Comparison of ENCODE assay signal across 37 cellular contexts in the genomic region with DNA sequence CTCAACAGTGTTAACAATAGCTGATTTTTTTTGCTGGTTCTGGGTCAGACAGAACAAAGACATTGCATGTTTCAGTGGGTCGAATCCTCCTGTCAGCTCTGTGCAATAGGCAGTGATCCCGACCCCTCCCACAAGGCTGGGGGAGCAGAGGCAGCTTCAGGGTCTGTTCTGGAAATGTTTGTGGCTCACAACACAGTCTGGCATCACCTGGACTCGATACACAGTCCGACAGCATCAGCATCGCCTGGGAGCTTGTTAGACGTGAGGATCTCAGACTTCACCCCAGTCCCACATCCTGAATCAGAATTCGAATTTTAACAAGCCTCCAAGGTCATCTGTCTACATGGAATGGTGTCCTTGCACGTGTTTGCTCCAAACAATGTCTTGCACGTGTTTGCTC.
"Had no signal": no experiment of that assay in that cellular context is flagged by ENCODE, and none has a peak within 500 bp of the region (broad histone marks: within the 10 kb centered on the region; RNA-seq: fewer than 3 reads in every experiment).

No MANE protein-coding gene starts in this region.

- ATAC-seq: activated CD8-positive, alpha-beta T cell treated with anti-CD3 and anti-CD28 coated beads for 36 hours; activated naive CD4-positive, alpha-beta T cell treated with anti-CD3 and anti-CD28 coated beads, Interleukin-2, amount 50 U/mL, for 72 hours; activated T-cell treated with anti-CD3 and anti-CD28 coated beads, Interleukin-2, amount 50 U/mL, for 4 hours; activated T-cell treated with anti-CD3 and anti-CD28 coated beads, Interleukin-2, amount 50 U/mL, for 72 hours; activated T-helper 17 cell treated with anti-CD3 and anti-CD28 coated beads, Interleukin-2, amount 50 U/mL, for 72 hours; body of pancreas had no signal

- H3K36me3 Mint-ChIP-seq: activated CD4-positive, alpha-beta memory T cell treated with anti-CD3 and anti-CD28 coated beads for 36 hours; activated naive CD8-positive, alpha-beta T cell treated with anti-CD3 and anti-CD28 coated beads for 36 hours had no signal

- H3K9me3 ChIP-seq: adrenal gland, body of pancreas had no signal

- H3K9me3 Mint-ChIP-seq: activated CD8-positive, alpha-beta T cell treated with anti-CD3 and anti-CD28 coated beads for 36 hours had no signal

- FAIRE-seq: astrocyte, TTC549 had no signal

- H3K27ac ChIP-seq: adrenal gland, body of pancreas, brain microvascular endothelial cell, breast epithelium, VCaP had no signal

- DNase-seq: activated B cell treated with CpG ODN at 0.5 μM for 24 hours; activated CD4-positive, alpha-beta memory T cell treated with anti-CD3 and anti-CD28 coated beads for 36 hours; activated CD4-positive, alpha-beta T cell treated with anti-CD3 and anti-CD28 coated beads for 4 hours; activated CD4-positive, alpha-beta T cell treated with anti-CD3 and anti-CD28 coated beads, Interleukin-2, amount 10 ng/mL, durations not matched to agents 24 days and 14 days; activated CD4-positive, alpha-beta T cell treated with anti-CD3 and anti-CD28 coated beads, Interleukin-2, amount 50 U/mL, for 1 hour; activated CD4-positive, alpha-beta T cell treated with anti-CD3 and anti-CD28 coated beads, Interleukin-2, amount 50 U/mL, for 4 hours; activated CD4-positive, CD25-positive, alpha-beta regulatory T cell treated with anti-CD3 and anti-CD28 coated beads, Interleukin-2, amount 50 U/mL, for 72 hours; activated CD8-positive, alpha-beta memory T cell treated with anti-CD3 and anti-CD28 coated beads, Interleukin-2, amount 50 U/mL, for 4 hours; activated CD8-positive, alpha-beta T cell treated with anti-CD3 and anti-CD28 coated beads for 36 hours; activated effector memory CD4-positive, alpha-beta T cell treated with anti-CD3 and anti-CD28 coated beads, Interleukin-2, amount 50 U/mL, for 16 hours; activated gamma-delta T cell treated with Interleukin-2 at 50 U/mL for 16 hours; activated naive CD4-positive, alpha-beta T cell; activated naive CD4-positive, alpha-beta T cell treated with anti-CD3 and anti-CD28 coated beads for 36 hours; activated naive CD4-positive, alpha-beta T cell treated with anti-CD3 and anti-CD28 coated beads, Interleukin-2, amount 50 U/mL, for 16 hours; activated naive CD8-positive, alpha-beta T cell treated with anti-CD3 and anti-CD28 coated beads for 36 hours; activated T-cell treated with anti-CD3 and anti-CD28 coated beads for 4 hours; activated T-cell treated with anti-CD3 and anti-CD28 coated beads, Interleukin-2, amount 50 U/mL, for 1 hour; activated T-cell treated with anti-CD3 and anti-CD28 coated beads, Interleukin-2, amount 50 U/mL, for 4 hours; activated T-cell treated with anti-CD3 and anti-CD28 coated beads, Interleukin-2, amount 50 U/mL, for 72 hours; adrenal gland; amniotic stem cell; aorta; body of pancreas; brain microvascular endothelial cell; central memory CD4-positive, alpha-beta T cell; T-helper 1 cell; T-helper 2 cell; T-helper 9 cell had no signal

- H3K4me1 Mint-ChIP-seq: activated B cell treated with CpG ODN at 0.5 μM for 24 hours; activated CD4-positive, alpha-beta T cell treated with anti-CD3 and anti-CD28 coated beads, Interleukin-2, amount 10 ng/mL, durations not matched to agents 24 days and 14 days; activated naive CD8-positive, alpha-beta T cell treated with anti-CD3 and anti-CD28 coated beads for 36 hours; activated T-helper 17 cell treated with anti-CD3 and anti-CD28 coated beads, Interleukin-2, amount 50 U/mL, for 72 hours had no signal

- H3K27me3 Mint-ChIP-seq: activated B cell treated with CpG ODN at 0.5 μM for 24 hours; activated CD4-positive, alpha-beta memory T cell treated with anti-CD3 and anti-CD28 coated beads for 36 hours; activated CD4-positive, alpha-beta T cell treated with anti-CD3 and anti-CD28 coated beads, Interleukin-2, amount 10 ng/mL, durations not matched to agents 24 days and 14 days; activated CD8-positive, alpha-beta T cell treated with anti-CD3 and anti-CD28 coated beads for 36 hours had no signal

- H3K4me3 Mint-ChIP-seq: activated B cell treated with CpG ODN at 0.5 μM for 24 hours; activated CD4-positive, alpha-beta memory T cell treated with anti-CD3 and anti-CD28 coated beads for 36 hours; activated CD4-positive, alpha-beta T cell treated with anti-CD3 and anti-CD28 coated beads, Interleukin-2, amount 10 ng/mL, durations not matched to agents 24 days and 14 days; activated CD8-positive, alpha-beta T cell treated with anti-CD3 and anti-CD28 coated beads for 36 hours; activated naive CD4-positive, alpha-beta T cell treated with anti-CD3 and anti-CD28 coated beads for 36 hours; activated naive CD8-positive, alpha-beta T cell treated with anti-CD3 and anti-CD28 coated beads for 36 hours; activated T-cell treated with anti-CD3 and anti-CD28 coated beads, Interleukin-2, amount 50 U/mL, for 4 hours; activated T-cell treated with anti-CD3 and anti-CD28 coated beads, Interleukin-2, amount 50 U/mL, for 72 hours; activated T-helper 1 cell treated with anti-CD3 and anti-CD28 coated beads, Interleukin-12 subunit alpha, Interleukin-12 subunit beta, Interleukin-2, Interleukin-4 antibody, amounts not matched to agents 30 ng/mL and 10 ng/mL and 1 ng/mL, durations not matched to agents 14 hours and 24 hours and 36 hours; activated T-helper 17 cell treated with anti-CD3 and anti-CD28 coated beads, Interleukin-2, amount 50 U/mL, for 72 hours; T-helper 1 cell treated with Interleukin-12 subunit alpha and Interleukin-12 subunit beta and Interleukin-4 antibody, amounts not matched to agents 30 μg/mL and 1 μg/mL, for 36 hours; T-helper 2 cell treated with Interferon-gamma antibody and Interleukin-4, amounts not matched to agents 5 μg/mL and 100 μg/mL, for 36 hours had no signal

- H3K4me3 ChIP-seq: adrenal gland, body of pancreas, breast epithelium had no signal

- H3K27me3 ChIP-seq: adrenal gland, body of pancreas, brain microvascular endothelial cell, breast epithelium had no signal

- H3K4me1 ChIP-seq: adrenal gland, body of pancreas, breast epithelium had no signal

- H3K27ac Mint-ChIP-seq: activated B cell treated with CpG ODN at 0.5 μM for 24 hours; activated CD4-positive, alpha-beta memory T cell treated with anti-CD3 and anti-CD28 coated beads for 36 hours; activated CD4-positive, alpha-beta T cell treated with anti-CD3 and anti-CD28 coated beads, Interleukin-2, amount 10 ng/mL, durations not matched to agents 24 days and 14 days; activated CD8-positive, alpha-beta T cell treated with anti-CD3 and anti-CD28 coated beads for 36 hours; activated naive CD4-positive, alpha-beta T cell treated with anti-CD3 and anti-CD28 coated beads for 36 hours; activated naive CD4-positive, alpha-beta T cell treated with anti-CD3 and anti-CD28 coated beads, Interleukin-2, amount 50 U/mL, for 72 hours; activated naive CD8-positive, alpha-beta T cell treated with anti-CD3 and anti-CD28 coated beads for 36 hours; activated T-cell treated with anti-CD3 and anti-CD28 coated beads, Interleukin-2, amount 50 U/mL, for 72 hours; activated T-helper 1 cell treated with anti-CD3 and anti-CD28 coated beads, Interleukin-12 subunit alpha, Interleukin-12 subunit beta, Interleukin-2, Interleukin-4 antibody, amounts not matched to agents 30 ng/mL and 10 ng/mL and 1 ng/mL, durations not matched to agents 14 hours and 24 hours and 36 hours; activated T-helper 17 cell treated with anti-CD3 and anti-CD28 coated beads, Interleukin-2, amount 50 U/mL, for 72 hours; T-helper 1 cell treated with Interleukin-12 subunit alpha and Interleukin-12 subunit beta and Interleukin-4 antibody, amounts not matched to agents 30 μg/mL and 1 μg/mL, for 36 hours; T-helper 2 cell treated with Interferon-gamma antibody and Interleukin-4, amounts not matched to agents 5 μg/mL and 100 μg/mL, for 36 hours had no signal

- H3K36me3 ChIP-seq: adrenal gland, brain microvascular endothelial cell, breast epithelium had no signal
